In the genomic region with DNA sequence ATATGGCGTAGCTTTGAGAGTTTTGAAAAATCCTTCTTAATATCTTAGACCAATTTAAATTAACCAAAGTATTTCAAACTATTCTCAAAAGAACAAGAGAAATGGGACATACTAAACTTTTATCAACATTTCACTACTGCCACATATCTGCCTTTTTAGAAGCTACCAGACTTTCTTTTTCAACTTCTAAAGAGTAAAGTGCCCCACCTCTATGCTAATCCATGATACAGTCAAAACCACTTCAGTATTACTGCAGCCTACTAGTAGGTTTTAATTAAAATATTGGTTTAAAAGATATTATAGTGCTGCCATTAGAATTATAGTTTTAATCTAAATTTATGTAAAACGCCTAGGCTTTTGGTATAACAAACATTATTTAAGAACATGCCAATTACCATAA, we compare ENCODE assay signal across 20 cellular contexts. TPM values are rescaled to one million over a fixed set of nuclear protein-coding genes. Genes with fewer than 3 reads are reported as not detected.
DNase-seq lines count a peak whose midpoint lies in the region; FAIRE-seq and TF ChIP-seq lines count a peak whose summit lies in the region.
"Had no signal": no experiment of that assay in that cellular context is flagged by ENCODE, and none has a peak within 500 bp of the region (broad histone marks: within the 10 kb centered on the region; RNA-seq: fewer than 3 reads in every experiment).

No MANE protein-coding gene starts in this region.

- H3K4me1 ChIP-seq in left ventricle myocardium inferior = peaks cover 95% of the 10 kb centered on the region
- H3K4me1 ChIP-seq in right atrium auricular region = peaks cover 0 to 68% of the 10 kb centered on the region in 2 donors

- H3K9me3 ChIP-seq in left ventricle myocardium inferior (replicated peaks) = no peaks in the 10 kb centered on the region
- no peaks in the 10 kb centered on the region for H3K9me3 ChIP-seq in right atrium auricular region
- no peaks in the 10 kb centered on the region for H3K9me3 ChIP-seq in SK-N-MC (ENCODE audit: low read depth, low read length)

- H3K36me3 ChIP-seq in left ventricle myocardium inferior (no peaks in the 10 kb centered on the region), right atrium auricular region (no peaks in the 10 kb centered on the region), SK-N-MC (ENCODE audit: insufficient read depth, low read length) (no peaks in the 10 kb centered on the region)

- H3K27ac ChIP-seq in left ventricle myocardium inferior (replicated peaks) (peak overlapping the region; percentile 4), right atrium auricular region (no peak overlapping the region), SK-N-MC (peak overlapping the region; percentile 75; the same call in 1 of the 2 replicates)
- H3K27ac ChIP-seq: PC-9, RWPE1 had no signal

- no peak for TF ChIP-seq CTCF in left ventricle myocardium inferior (IDR thresholded peaks at IDR 0.05; ENCODE audit: borderline replicate concordance)
- TF ChIP-seq CTCF in right atrium auricular region (IDR thresholded peaks at IDR 0.05) = no peak
- TF ChIP-seq CTCF in GM20000 (IDR thresholded peaks at IDR 0.05; ENCODE audit: extremely low read depth, missing control alignments) = no peak

- TF ChIP-seq POLR2A in erythroblast (IDR thresholded peaks at IDR 0.05; ENCODE audit: low read length) (no peak), H54 (IDR thresholded peaks at IDR 0.05; ENCODE audit: low read depth, low read length) (no peak)

- no peak for FAIRE-seq in H54 (lab: Jason Lieb, UNC)
- FAIRE-seq: A204.1, HepG2 had no signal

- intact Hi-C loops in left ventricle myocardium inferior (cut with micrococcal nuclease) = loop anchor here (5.0 kb wide), 1 partner anchor 36 kb away; no protein-coding TSS in a partner anchor

- DNase-seq in left ventricle myocardium inferior (no peak), right atrium auricular region (ENCODE audit: low spot score) (no peak), SK-N-MC (ENCODE audit: low read depth, low spot score) (no peak), erythroblast (lab: John Stamatoyannopoulos, UW) (peak; percentile 46 to 54), superior temporal gyrus (ENCODE audit: extremely low spot score) (peak; percentile 22), H54 (ENCODE audit: insufficient read length, low spot score) (no peak), GM20000 (ENCODE audit: low spot score) (no peak), NCI-H82 (lab: John Stamatoyannopoulos, UW) (no peak)
- DNase-seq: COR-L47, DMS153, KG1, MV-4-11, NCI-H1417 treated with DMSO at 0.1 percent for 48 hours, NCI-H187 treated with DMSO at 0.1 percent for 48 hours, PC-9, SIG-M5 had no signal

- H3K4me3 ChIP-seq in left ventricle myocardium inferior = no peak overlapping the region
- no peak overlapping the region for H3K4me3 ChIP-seq in right atrium auricular region
- H3K4me3 ChIP-seq in SK-N-MC = peak overlapping the region; percentile 17
- H3K4me3 ChIP-seq: GM23338, PC-9 had no signal

- peak overlapping the region; percentile 36 for H3K9ac ChIP-seq in SK-N-MC (ENCODE audit: insufficient read length)

- H3K27me3 ChIP-seq in left ventricle myocardium inferior (ENCODE audit: low read depth) = no peaks in the 10 kb centered on the region
- no peaks in the 10 kb centered on the region for H3K27me3 ChIP-seq in right atrium auricular region

RNA-seq across cellular contexts. Expression of a gene that starts 15.1 kb away (rescaled TPM):
- total RNA-seq in left ventricle myocardium inferior = 67.6 TPM
- total RNA-seq in right atrium auricular region = 100 to 1,000 TPM in 1 of 2 donors, 10 to 100 TPM in 1; 96.9 to 120 TPM

Comparison
In these comparisons a context has a peak if more than half of its experiments do, and no peak if none do; other contexts are left out.
1. H3K27ac ChIP-seq: peak in left ventricle myocardium inferior (single experiment) and SK-N-MC (single experiment); none in right atrium auricular region (0 of 2).
2. DNase-seq: peak in erythroblast (2 of 2) and superior temporal gyrus (single experiment); none in left ventricle myocardium inferior (single experiment), right atrium auricular region (single experiment), SK-N-MC (single experiment), H54 (single experiment), GM20000 (single experiment) and NCI-H82 (single experiment).